ENCODE assay signal across 8 cellular contexts in the genomic region with DNA sequence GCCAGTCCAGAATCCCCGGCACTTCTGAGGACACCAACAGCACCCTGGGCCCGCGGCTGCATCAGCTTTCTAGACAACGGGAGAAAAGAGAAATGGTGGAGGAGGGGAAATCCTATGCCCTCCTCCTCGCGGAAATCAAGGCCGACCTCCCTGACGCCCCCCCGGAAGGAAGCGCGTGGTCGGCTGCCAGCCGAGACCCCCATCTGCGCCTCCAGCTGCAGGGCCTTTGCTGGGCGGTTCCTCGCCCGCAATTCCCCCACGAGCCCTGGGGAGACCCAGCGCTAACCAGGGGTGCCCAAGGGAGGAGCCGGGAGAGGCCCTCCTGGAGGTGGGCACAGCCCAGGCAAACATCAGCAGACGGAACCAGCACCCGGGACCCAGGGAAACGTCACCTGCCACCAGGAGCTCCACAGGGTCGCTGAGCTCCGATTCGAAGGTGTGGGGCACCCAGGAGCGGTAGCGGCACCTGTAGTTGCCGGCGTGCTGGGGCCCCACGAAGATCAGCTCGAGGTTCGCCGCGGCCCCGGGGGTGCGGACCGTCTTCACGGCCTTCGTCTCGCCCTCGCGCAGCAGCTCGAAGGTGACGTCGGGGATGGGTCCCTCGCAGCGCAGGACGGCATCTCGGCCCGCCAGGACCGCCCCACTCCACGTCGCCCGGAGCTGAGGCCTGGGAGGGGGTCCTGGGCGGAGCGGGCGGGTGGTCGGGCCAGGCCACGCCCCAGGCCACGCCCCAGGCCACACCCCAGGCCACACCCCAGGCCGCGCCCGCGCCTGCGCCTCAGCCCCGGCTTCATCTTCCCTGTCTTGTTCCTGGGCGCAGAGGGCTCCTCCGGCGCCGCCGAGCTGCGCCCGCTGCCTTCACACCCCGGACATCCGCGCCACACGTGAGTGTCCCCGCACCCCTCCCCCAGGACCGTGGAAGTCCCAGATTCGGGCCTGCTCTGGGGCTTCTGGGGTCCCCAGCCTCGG. TPM values are rescaled to one million over a fixed set of nuclear protein-coding genes. Genes with fewer than 3 reads are reported as not detected.
DNase-seq lines count a peak whose midpoint lies in the region; ATAC-seq and TF ChIP-seq lines count a peak whose summit lies in the region.

No MANE protein-coding gene starts in this region.

- TF ChIP-seq CTCF in CD14-positive monocyte (IDR thresholded peaks at IDR 0.05) (no peak), natural killer cell (IDR thresholded peaks at IDR 0.05) (no peak)

- H3K4me3 Mint-ChIP-seq in CD14-positive monocyte = peak overlapping the region; percentile 93 to 98
- H3K4me3 Mint-ChIP-seq in activated T-cell treated with anti-CD3 and anti-CD28 coated beads, Interleukin-2, amount 50 U/mL, for 24 hours = peak overlapping the region; percentile 94
- H3K4me3 Mint-ChIP-seq in natural killer cell = peak overlapping the region; percentile 90

- H3K27ac Mint-ChIP-seq in CD14-positive monocyte (peak overlapping the region; percentile 55 to 88 (median 84)), natural killer cell (peak overlapping the region; percentile 14 to 80)
- H3K27ac Mint-ChIP-seq in activated T-cell treated with anti-CD3 and anti-CD28 coated beads, Interleukin-2, amount 50 U/mL, for 24 hours = peak overlapping the region; percentile 90

- peak overlapping the region; percentile 75 for H3K4me3 ChIP-seq in NT2/D1 (ENCODE audit: insufficient read length, low read depth)

- H3K36me3 Mint-ChIP-seq in CD14-positive monocyte = peaks cover 13 to 24% of the 10 kb centered on the region in 2 donors
- peaks cover 28% of the 10 kb centered on the region for H3K36me3 Mint-ChIP-seq in activated T-cell treated with anti-CD3 and anti-CD28 coated beads, Interleukin-2, amount 50 U/mL, for 24 hours (ENCODE audit: low read depth)
- H3K36me3 Mint-ChIP-seq in natural killer cell = no peaks in the 10 kb centered on the region

- H3K36me3 ChIP-seq in NT2/D1 (ENCODE audit: insufficient read depth, insufficient read length, low read length) = peaks cover 10% of the 10 kb centered on the region

- DNase-seq in CD14-positive monocyte (ENCODE audit: low spot score) (no peak), NT2/D1 (ENCODE audit: low read depth, low spot score) (no peak), fibroblast of gingiva (ENCODE audit: low read depth) (peak; percentile 79), natural killer cell (peak; percentile 34)
- peak; percentile 83 for DNase-seq in activated T-cell treated with anti-CD3 and anti-CD28 coated beads, Interleukin-2, amount 50 U/mL, for 24 hours
- peak; percentile 78 for DNase-seq in stimulated activated naive CD8-positive, alpha-beta T cell treated with anti-CD3 and anti-CD28 coated beads, Interleukin-15, Interleukin-2, amounts not matched to agents 100 U/mL and 50 U/mL, for 24 hours

- ATAC-seq in GM19328 (IDR thresholded peaks at IDR 0.05; ENCODE audit: unreplicated experiment) = peak; percentile 82
- peak; percentile 81 for ATAC-seq in HG03460 (IDR thresholded peaks at IDR 0.05; ENCODE audit: unreplicated experiment)
- peak; percentile 85 to 91 (median 86) for ATAC-seq in natural killer cell
- peak; percentile 95 for ATAC-seq in stimulated activated naive CD8-positive, alpha-beta T cell treated with anti-CD3 and anti-CD28 coated beads, Interleukin-15, Interleukin-2, amounts not matched to agents 100 U/mL and 50 U/mL, for 24 hours

- no peaks in the 10 kb centered on the region for H3K9me3 ChIP-seq in NT2/D1 (ENCODE audit: insufficient read depth, low read length)

- H3K9me3 Mint-ChIP-seq in CD14-positive monocyte (peaks cover 0 to 16% (median 4%) of the 10 kb centered on the region in 7 donors), natural killer cell (no peaks in the 10 kb centered on the region)
- no peaks in the 10 kb centered on the region for H3K9me3 Mint-ChIP-seq in activated T-cell treated with anti-CD3 and anti-CD28 coated beads, Interleukin-2, amount 50 U/mL, for 24 hours

- H3K4me1 ChIP-seq in NT2/D1 (ENCODE audit: insufficient read depth, insufficient read length) = peaks cover 2% of the 10 kb centered on the region

- H3K27me3 ChIP-seq in NT2/D1 (ENCODE audit: insufficient read depth, insufficient read length) = peaks cover 15% of the 10 kb centered on the region

- intact Hi-C loops in CD14-positive monocyte (cut with micrococcal nuclease) = no loop called here
- intact Hi-C loops in natural killer cell (cut with micrococcal nuclease) = no loop called here

- H3K4me1 Mint-ChIP-seq in CD14-positive monocyte (peaks cover 30% of the 10 kb centered on the region), natural killer cell (peaks cover 6 to 15% of the 10 kb centered on the region in 2 donors)
- H3K4me1 Mint-ChIP-seq in activated T-cell treated with anti-CD3 and anti-CD28 coated beads, Interleukin-2, amount 50 U/mL, for 24 hours (ENCODE audit: low read depth) = peaks cover 30% of the 10 kb centered on the region

- H3K27me3 Mint-ChIP-seq in CD14-positive monocyte (ENCODE audit: low read depth in 3 of 3) (peaks cover 7 to 39% (median 16%) of the 10 kb centered on the region in 3 donors), natural killer cell (ENCODE audit: low read depth in 2 of 2) (peaks cover 0 to 24% of the 10 kb centered on the region in 2 donors)
- peaks cover 3% of the 10 kb centered on the region for H3K27me3 Mint-ChIP-seq in activated T-cell treated with anti-CD3 and anti-CD28 coated beads, Interleukin-2, amount 50 U/mL, for 24 hours

- H3K9ac ChIP-seq in NT2/D1 (ENCODE audit: insufficient read length, low read depth) = peak overlapping the region; percentile 85

RNA-seq across cellular contexts. Expression of gene A1BG, which starts 6.0 kb away (rescaled TPM):
- 10 to 100 TPM; 30.2 to 54.5 TPM for polyA plus RNA-seq in CD14-positive monocyte
- 10 to 100 TPM in 1 of 3 donors, 1 to 10 TPM in 2; 2.0 to 10.6 (median 3.5) TPM for total RNA-seq in natural killer cell

RNA-seq across cellular contexts. Expression of gene ZNF497, which starts 15.3 kb away (rescaled TPM):
- polyA plus RNA-seq in CD14-positive monocyte = under 1 TPM; 0.28 to 0.41 TPM
- under 1 TPM; 0.40 to 0.61 (median 0.60) TPM for total RNA-seq in natural killer cell

RNA-seq across cellular contexts. Expression of gene ZSCAN22, which starts 20.5 kb away (rescaled TPM):
- polyA plus RNA-seq in CD14-positive monocyte = under 1 TPM; 0.58 to 0.99 TPM
- 1 to 10 TPM; 2.9 to 4.8 (median 3.2) TPM for total RNA-seq in natural killer cell

RNA-seq across cellular contexts. Expression of gene ZNF837, which starts 33.6 kb away (rescaled TPM):
- polyA plus RNA-seq in CD14-positive monocyte = under 1 TPM; 0.13 to 0.72 TPM
- 1 to 10 TPM in 2 of 3 donors, under 1 TPM in 1; 0.63 to 1.4 (median 1.3) TPM for total RNA-seq in natural killer cell

RNA-seq across cellular contexts. Expression of gene RPS5, which starts 39.8 kb away (rescaled TPM):
- 100 to 1,000 TPM; 485 to 580 TPM for polyA plus RNA-seq in CD14-positive monocyte
- 100 to 1,000 TPM; 406 to 580 (median 525) TPM for total RNA-seq in natural killer cell

Comparison
In these comparisons a context has a peak if more than half of its experiments do, and no peak if none do; other contexts are left out.
1. DNase-seq: peak in activated T-cell treated with anti-CD3 and anti-CD28 coated beads, Interleukin-2, amount 50 U/mL, for 24 hours (single experiment), fibroblast of gingiva (single experiment), natural killer cell (single experiment) and stimulated activated naive CD8-positive, alpha-beta T cell treated with anti-CD3 and anti-CD28 coated beads, Interleukin-15, Interleukin-2, amounts not matched to agents 100 U/mL and 50 U/mL, for 24 hours (single experiment); none in CD14-positive monocyte (single experiment) and NT2/D1 (single experiment).
2. Peak in every context shown above with its lines, with median percentiles within 50 percentile points of each other: H3K27ac Mint-ChIP-seq, H3K4me3 Mint-ChIP-seq and ATAC-seq.